In genomic region chr19:40233811-40234389, GRCh38 we compare ENCODE assay signal across 21 cellular contexts. TPM values are rescaled to one million over a fixed set of nuclear protein-coding genes. Genes with fewer than 3 reads are reported as not detected.
"Had no signal": no experiment of that assay in that cellular context is flagged by ENCODE, and none has a peak within 500 bp of the region (broad histone marks: within the 10 kb centered on the region; RNA-seq: fewer than 3 reads in every experiment).

No MANE protein-coding gene starts in this region.

- H3K4me3 ChIP-seq: colonic mucosa, right atrium auricular region, skin epidermis, stomach had no signal

- H3K9me3 ChIP-seq: colonic mucosa, right atrium auricular region, stomach had no signal

- H3K4me3 Mint-ChIP-seq: activated CD4-positive, alpha-beta T cell treated with anti-CD3 and anti-CD28 coated beads, Interleukin-2, amount 10 ng/mL, durations not matched to agents 7 days and 5 days; activated CD8-positive, alpha-beta T cell treated with anti-CD3 and anti-CD28 coated beads, Interleukin-2, amount 10 ng/mL, durations not matched to agents 7 days and 5 days; activated naive CD4-positive, alpha-beta T cell treated with anti-CD3 and anti-CD28 coated beads, Interleukin-2, amount 10 ng/mL, durations not matched to agents 7 days and 5 days; activated T-cell treated with anti-CD3 and anti-CD28 coated beads, Interleukin-2, amount 50 U/mL, for 4 hours had no signal

- H3K9me3 Mint-ChIP-seq: activated CD4-positive, alpha-beta T cell treated with anti-CD3 and anti-CD28 coated beads, Interleukin-2, amount 10 ng/mL, durations not matched to agents 7 days and 5 days; activated naive CD4-positive, alpha-beta T cell treated with anti-CD3 and anti-CD28 coated beads, Interleukin-2, amount 10 ng/mL, durations not matched to agents 7 days and 5 days; activated T-cell treated with anti-CD3 and anti-CD28 coated beads, Interleukin-2, amount 50 U/mL, for 4 hours had no signal

- H3K27me3 ChIP-seq: brain microvascular endothelial cell, colonic mucosa, right atrium auricular region, stomach had no signal

- H3K27me3 Mint-ChIP-seq: activated CD4-positive, alpha-beta T cell treated with anti-CD3 and anti-CD28 coated beads, Interleukin-2, amount 10 ng/mL, durations not matched to agents 7 days and 5 days; progenitor cell of endocrine pancreas had no signal

- H3K27ac Mint-ChIP-seq: activated CD4-positive, alpha-beta T cell treated with anti-CD3 and anti-CD28 coated beads, Interleukin-2, amount 10 ng/mL, durations not matched to agents 7 days and 5 days; activated CD8-positive, alpha-beta T cell treated with anti-CD3 and anti-CD28 coated beads, Interleukin-2, amount 10 ng/mL, durations not matched to agents 7 days and 5 days; activated naive CD4-positive, alpha-beta T cell treated with anti-CD3 and anti-CD28 coated beads, Interleukin-2, amount 10 ng/mL, durations not matched to agents 7 days and 5 days; progenitor cell of endocrine pancreas had no signal

- H3K4me1 ChIP-seq: colonic mucosa had no signal

- DNase-seq: activated CD4-positive, alpha-beta T cell treated with anti-CD3 and anti-CD28 coated beads, Interleukin-2, amount 10 ng/mL, durations not matched to agents 7 days and 5 days; activated CD8-positive, alpha-beta memory T cell treated with anti-CD3 and anti-CD28 coated beads, Interleukin-2, amount 50 U/mL, for 4 hours; activated CD8-positive, alpha-beta T cell treated with anti-CD3 and anti-CD28 coated beads, Interleukin-2, amount 10 ng/mL, durations not matched to agents 7 days and 5 days; activated naive CD4-positive, alpha-beta T cell treated with anti-CD3 and anti-CD28 coated beads, Interleukin-2, amount 10 ng/mL, durations not matched to agents 7 days and 5 days; activated T-cell treated with anti-CD3 and anti-CD28 coated beads, Interleukin-2, amount 50 U/mL, for 4 hours; aorta; brain microvascular endothelial cell; central memory CD4-positive, alpha-beta T cell; colonic mucosa; mammary epithelial cell; stomach; T-helper 1 cell; T-helper 9 cell; trophoblast cell had no signal

- H3K27ac ChIP-seq: brain microvascular endothelial cell, colonic mucosa, right atrium auricular region, skin epidermis, stomach had no signal

- ATAC-seq: activated CD8-positive, alpha-beta T cell treated with anti-CD3 and anti-CD28 coated beads, Interleukin-2, amount 10 ng/mL, durations not matched to agents 7 days and 5 days; activated T-cell treated with anti-CD3 and anti-CD28 coated beads, Interleukin-2, amount 50 U/mL, for 4 hours; left lobe of liver had no signal

RNA-seq across cellular contexts. Expression of gene CCNP, which starts 7.4 kb away (rescaled TPM):
- total RNA-seq: myocyte, right atrium auricular region, stomach had no signal
- polyA plus RNA-seq: mammary epithelial cell had no signal

RNA-seq across cellular contexts. Expression of gene TTC9B, which starts 15.7 kb away (rescaled TPM):
- total RNA-seq: activated CD4-positive, alpha-beta T cell treated with anti-CD3 and anti-CD28 coated beads, Interleukin-2, amount 10 ng/mL, durations not matched to agents 7 days and 5 days; activated CD8-positive, alpha-beta T cell treated with anti-CD3 and anti-CD28 coated beads, Interleukin-2, amount 10 ng/mL, durations not matched to agents 7 days and 5 days; activated T-cell treated with anti-CD3 and anti-CD28 coated beads, Interleukin-2, amount 50 U/mL, for 4 hours; aorta; kidney; left lobe of liver; mammary epithelial cell; myocyte; progenitor cell of endocrine pancreas; right atrium auricular region had no signal
- polyA plus RNA-seq: esophagus, mammary epithelial cell had no signal
